ENCODE assay signal across 20 cellular contexts in the genomic region with DNA sequence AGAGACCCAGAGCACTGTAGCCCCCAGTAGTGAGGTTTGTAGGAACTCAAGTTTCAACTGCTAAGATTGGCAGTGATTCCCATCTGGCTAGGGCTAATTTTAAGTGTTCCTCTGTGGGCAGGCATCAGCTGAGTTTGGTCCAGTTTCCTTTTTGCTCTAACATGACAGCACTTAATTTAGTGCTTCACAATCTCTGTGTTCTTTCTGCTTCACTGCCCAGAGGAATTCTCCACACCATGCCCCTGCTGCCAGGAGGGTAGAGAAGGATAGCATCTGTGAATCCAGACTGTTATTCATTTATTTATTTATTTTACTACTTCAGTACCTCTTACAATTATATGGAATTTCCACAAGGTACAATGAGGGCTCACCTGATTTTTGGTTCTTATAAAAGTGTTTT.
"Had no signal": no experiment of that assay in that cellular context is flagged by ENCODE, and none has a peak within 500 bp of the region (broad histone marks: within the 10 kb centered on the region; RNA-seq: fewer than 3 reads in every experiment).

No MANE protein-coding gene starts in this region.

- H3K9me3 ChIP-seq: esophagus squamous epithelium, pancreas, thoracic aorta had no signal

- H3K4me1 ChIP-seq: esophagus squamous epithelium, left ventricle myocardium inferior, pancreas, stomach had no signal

- DNase-seq: activated B cell treated with CpG ODN at 0.5 μM for 24 hours; activated CD4-positive, alpha-beta T cell treated with anti-CD3 and anti-CD28 coated beads, Interleukin-2, amount 10 ng/mL, durations not matched to agents 24 days and 14 days; activated CD8-positive, alpha-beta memory T cell treated with anti-CD3 and anti-CD28 coated beads for 24 hours; activated naive CD4-positive, alpha-beta T cell treated with anti-CD3 and anti-CD28 coated beads for 36 hours; dermis blood vessel endothelial cell; esophagus squamous epithelium; foreskin fibroblast; left ventricle myocardium inferior; pancreas; stimulated activated CD4-positive, alpha-beta T cell treated with anti-CD3 and anti-CD28 coated beads, Interleukin-15, amount 100 ng/mL, for 24 hours; stimulated activated CD4-positive, alpha-beta T cell treated with anti-CD3 and anti-CD28 coated beads, Interleukin-4, amount 100 ng/mL, for 4 hours; stomach; T-helper 2 cell had no signal

- H3K27me3 ChIP-seq: esophagus squamous epithelium, pancreas, stomach had no signal

- H3K36me3 ChIP-seq: esophagus squamous epithelium, left ventricle myocardium inferior, pancreas, stomach, thoracic aorta had no signal

- H3K9me3 Mint-ChIP-seq: activated CD4-positive, alpha-beta T cell treated with anti-CD3 and anti-CD28 coated beads, Interleukin-2, amount 10 ng/mL, durations not matched to agents 24 days and 14 days; memory B cell had no signal

- ATAC-seq: pancreas had no signal

- H3K27ac ChIP-seq: esophagus squamous epithelium, left ventricle myocardium inferior, pancreas, stomach, thoracic aorta had no signal

- H3K4me1 Mint-ChIP-seq: activated B cell treated with CpG ODN at 0.5 μM for 24 hours; activated CD4-positive, alpha-beta T cell treated with anti-CD3 and anti-CD28 coated beads, Interleukin-2, amount 10 ng/mL, durations not matched to agents 24 days and 14 days; brain; central memory CD8-positive, alpha-beta T cell; memory B cell; neural crest cell had no signal

- H3K4me3 Mint-ChIP-seq: activated B cell treated with CpG ODN at 0.5 μM for 24 hours; activated CD4-positive, alpha-beta T cell treated with anti-CD3 and anti-CD28 coated beads, Interleukin-2, amount 10 ng/mL, durations not matched to agents 24 days and 14 days; activated naive CD4-positive, alpha-beta T cell treated with anti-CD3 and anti-CD28 coated beads for 36 hours; brain; central memory CD8-positive, alpha-beta T cell; memory B cell; neural crest cell had no signal

- H3K27ac Mint-ChIP-seq: activated B cell treated with CpG ODN at 0.5 μM for 24 hours; activated CD4-positive, alpha-beta T cell treated with anti-CD3 and anti-CD28 coated beads, Interleukin-2, amount 10 ng/mL, durations not matched to agents 24 days and 14 days; activated naive CD4-positive, alpha-beta T cell treated with anti-CD3 and anti-CD28 coated beads for 36 hours; brain; memory B cell had no signal

- H3K36me3 Mint-ChIP-seq: brain, memory B cell had no signal

- H3K27me3 Mint-ChIP-seq: activated B cell treated with CpG ODN at 0.5 μM for 24 hours; activated CD4-positive, alpha-beta T cell treated with anti-CD3 and anti-CD28 coated beads, Interleukin-2, amount 10 ng/mL, durations not matched to agents 24 days and 14 days; central memory CD8-positive, alpha-beta T cell; memory B cell had no signal

- FAIRE-seq: endometrium, pancreas, TTC549 had no signal

- H3K4me3 ChIP-seq: esophagus squamous epithelium, left ventricle myocardium inferior, pancreas, stomach, thoracic aorta had no signal
